Comparison of ENCODE assay signal across 8 cellular contexts in the genomic region with DNA sequence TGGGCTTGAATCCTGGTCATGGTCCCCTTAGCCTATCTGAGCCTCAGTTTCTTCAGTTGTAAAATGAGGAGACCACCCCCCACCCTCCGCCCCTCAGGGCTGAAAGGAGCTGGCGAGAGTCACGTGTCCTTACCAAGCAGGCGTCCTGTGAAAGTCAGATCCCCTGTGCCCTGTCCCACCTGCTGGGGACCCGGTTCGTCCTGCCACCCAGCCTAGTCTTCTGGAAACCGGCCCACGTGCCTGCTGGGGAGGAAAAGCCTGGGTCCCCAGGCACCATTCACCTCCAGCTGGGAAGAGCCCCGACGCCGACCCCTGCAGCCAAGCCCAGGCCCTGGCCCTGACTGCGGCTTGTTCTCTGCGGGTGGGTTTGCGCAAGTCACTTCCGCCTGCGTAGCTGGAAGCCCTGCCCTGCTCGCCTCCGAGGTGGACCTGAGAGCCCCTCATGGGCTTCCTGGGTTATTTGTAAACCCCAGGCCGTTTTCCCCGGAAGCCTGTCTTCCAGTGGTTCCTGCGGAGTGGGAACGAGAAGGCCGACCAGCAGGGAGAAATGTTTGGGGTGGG. TPM values are rescaled to one million over a fixed set of nuclear protein-coding genes. Genes with fewer than 3 reads are reported as not detected.
A peak's percentile ranks its signal among the peaks of the same experiment; 100 is the strongest.
DNase-seq lines count a peak whose midpoint lies in the region; TF ChIP-seq lines count a peak whose summit lies in the region.

No MANE protein-coding gene starts in this region.

- TF ChIP-seq CTCF in ascending aorta (IDR thresholded peaks at IDR 0.05) (no peak), smooth muscle cell (IDR thresholded peaks at IDR 0.05; ENCODE audit: borderline replicate concordance, insufficient read depth, poor library complexity, severe bottlenecking) (no peak)

- peaks cover 67 to 87% (median 73%) of the 10 kb centered on the region in 11 experiments for H3K36me3 ChIP-seq in BLaER1 treated with 17β-estradiol and CSF1 and Interleukin-3, amounts not matched to agents 10 nM and 100 nM
- H3K36me3 ChIP-seq in ascending aorta (peaks cover 36 to 37% of the 10 kb centered on the region in 2 donors), smooth muscle cell (ENCODE audit: low read depth) (no peaks in the 10 kb centered on the region)

- H3F3A ChIP-seq in smooth muscle cell (ENCODE audit: low read depth) = no peaks in the 10 kb centered on the region

- DNase-seq in LoVo (ENCODE audit: low spot score) = peak; percentile 70
- DNase-seq in ascending aorta (ENCODE audit: low spot score in 2 of 2) = peak in 1 of 2 donors; percentile 66
- no peak for DNase-seq in smooth muscle cell (lab: John Stamatoyannopoulos, UW; ENCODE audit: unreplicated experiment)
- no peak for DNase-seq in activated gamma-delta T cell (lab: John Stamatoyannopoulos, UW)
- no peak for DNase-seq in DMS153 treated with DMSO at 0.1 percent for 48 hours (lab: John Stamatoyannopoulos, UW; ENCODE audit: unreplicated experiment)
- DNase-seq in cortex of kidney (lab: John Stamatoyannopoulos, UW) = no peak

- H3K9ac ChIP-seq in BLaER1 treated with 17β-estradiol and CSF1 and Interleukin-3, amounts not matched to agents 10 nM and 100 nM = peak overlapping the region; percentile 73 to 94 (median 87)
- peak overlapping the region; percentile 64 for H3K9ac ChIP-seq in smooth muscle cell (ENCODE audit: low read depth)

- H3K9me3 ChIP-seq in BLaER1 treated with 17β-estradiol and CSF1 and Interleukin-3, amounts not matched to agents 10 nM and 100 nM (replicated peaks in 1 of 11) = no peaks in the 10 kb centered on the region
- H3K9me3 ChIP-seq in ascending aorta (no peaks in the 10 kb centered on the region), iPS-18c (ENCODE audit: control insufficient read depth, insufficient read depth, low read length) (no peaks in the 10 kb centered on the region), smooth muscle cell (replicated peaks; ENCODE audit: low read depth) (no peaks in the 10 kb centered on the region)

- H4K20me1 ChIP-seq in BLaER1 treated with 17β-estradiol and CSF1 and Interleukin-3, amounts not matched to agents 10 nM and 100 nM = peaks cover 41 to 89% (median 68%) of the 10 kb centered on the region in 11 experiments
- peaks cover 21% of the 10 kb centered on the region for H4K20me1 ChIP-seq in smooth muscle cell (ENCODE audit: low read depth)

- peak overlapping the region; percentile 61 to 94 (median 90); a peak in 21 of 22 replicates for H3K27ac ChIP-seq in BLaER1 treated with 17β-estradiol and CSF1 and Interleukin-3, amounts not matched to agents 10 nM and 100 nM
- H3K27ac ChIP-seq in ascending aorta = peak overlapping the region; percentile 68 to 72
- no peak overlapping the region for H3K27ac ChIP-seq in smooth muscle cell (ENCODE audit: low read depth)

- H3K27me3 ChIP-seq in BLaER1 treated with 17β-estradiol and CSF1 and Interleukin-3, amounts not matched to agents 10 nM and 100 nM = no peaks in the 10 kb centered on the region
- H3K27me3 ChIP-seq in ascending aorta (no peaks in the 10 kb centered on the region), smooth muscle cell (ENCODE audit: low read depth) (no peaks in the 10 kb centered on the region)

- peak overlapping the region; percentile 84 to 97 (median 91) for H3K4me2 ChIP-seq in BLaER1 treated with 17β-estradiol and CSF1 and Interleukin-3, amounts not matched to agents 10 nM and 100 nM
- H3K4me2 ChIP-seq in smooth muscle cell = peak overlapping the region; percentile 88

- peak overlapping the region; percentile 63 to 82 (median 70) for H3K4me3 ChIP-seq in BLaER1 treated with 17β-estradiol and CSF1 and Interleukin-3, amounts not matched to agents 10 nM and 100 nM
- peak overlapping the region; percentile 76 to 97 for H3K4me3 ChIP-seq in ascending aorta
- H3K4me3 ChIP-seq in iPS-18c (ENCODE audit: insufficient read depth, low read depth, low read length) = peak overlapping the region; percentile 82
- H3K4me3 ChIP-seq in smooth muscle cell = peak overlapping the region; percentile 94

- peaks cover 54 to 75% (median 58%) of the 10 kb centered on the region in 10 experiments for H3K4me1 ChIP-seq in BLaER1 treated with 17β-estradiol and CSF1 and Interleukin-3, amounts not matched to agents 10 nM and 100 nM
- peaks cover 9 to 18% of the 10 kb centered on the region in 2 donors for H3K4me1 ChIP-seq in ascending aorta
- peaks cover 12% of the 10 kb centered on the region for H3K4me1 ChIP-seq in smooth muscle cell (ENCODE audit: low read depth)

- 19% methylated on average over 23 of the region's 23 CpGs for WGBS in smooth muscle cell (ENCODE audit: low lambda C conversion rate)

- intact Hi-C loops in ascending aorta (cut with DNase I) = loop anchor here (1.0 to 2.0 kb wide), 2 partner anchors 14 to 39 kb away; a partner anchor contains a TSS

- H2AFZ ChIP-seq in smooth muscle cell (ENCODE audit: low read depth) = no peak overlapping the region

- H3K79me2 ChIP-seq in smooth muscle cell (ENCODE audit: low read depth) = peaks cover 3% of the 10 kb centered on the region

RNA-seq across cellular contexts. Expression of a gene that starts 0.7 kb away (rescaled TPM):
- total RNA-seq in ascending aorta = 30.9 TPM
- 14.9 and 23.9 TPM in 2 replicates for total RNA-seq in smooth muscle cell
- polyA plus RNA-seq in smooth muscle cell = 29.3 and 47.5 TPM in 2 replicates

RNA-seq across cellular contexts. Expression of a gene that starts 13.5 kb away (rescaled TPM):
- total RNA-seq in ascending aorta (54.7 TPM), smooth muscle cell (29.3 and 34.7 TPM in 2 replicates)
- polyA plus RNA-seq in smooth muscle cell = 52.0 and 63.2 TPM in 2 replicates

RNA-seq across cellular contexts. Expression of a gene that starts 36.4 kb away (rescaled TPM):
- total RNA-seq in ascending aorta (65.3 TPM), smooth muscle cell (18.5 and 22.2 TPM in 2 replicates)
- polyA plus RNA-seq in smooth muscle cell = 38.9 and 42.5 TPM in 2 replicates

RNA-seq across cellular contexts. Expression of a gene that starts 50.7 kb away (rescaled TPM):
- 107 TPM for total RNA-seq in ascending aorta
- total RNA-seq in smooth muscle cell = 61.4 and 78.0 TPM in 2 replicates
- 113 and 133 TPM in 2 replicates for polyA plus RNA-seq in smooth muscle cell
